In the genomic region with DNA sequence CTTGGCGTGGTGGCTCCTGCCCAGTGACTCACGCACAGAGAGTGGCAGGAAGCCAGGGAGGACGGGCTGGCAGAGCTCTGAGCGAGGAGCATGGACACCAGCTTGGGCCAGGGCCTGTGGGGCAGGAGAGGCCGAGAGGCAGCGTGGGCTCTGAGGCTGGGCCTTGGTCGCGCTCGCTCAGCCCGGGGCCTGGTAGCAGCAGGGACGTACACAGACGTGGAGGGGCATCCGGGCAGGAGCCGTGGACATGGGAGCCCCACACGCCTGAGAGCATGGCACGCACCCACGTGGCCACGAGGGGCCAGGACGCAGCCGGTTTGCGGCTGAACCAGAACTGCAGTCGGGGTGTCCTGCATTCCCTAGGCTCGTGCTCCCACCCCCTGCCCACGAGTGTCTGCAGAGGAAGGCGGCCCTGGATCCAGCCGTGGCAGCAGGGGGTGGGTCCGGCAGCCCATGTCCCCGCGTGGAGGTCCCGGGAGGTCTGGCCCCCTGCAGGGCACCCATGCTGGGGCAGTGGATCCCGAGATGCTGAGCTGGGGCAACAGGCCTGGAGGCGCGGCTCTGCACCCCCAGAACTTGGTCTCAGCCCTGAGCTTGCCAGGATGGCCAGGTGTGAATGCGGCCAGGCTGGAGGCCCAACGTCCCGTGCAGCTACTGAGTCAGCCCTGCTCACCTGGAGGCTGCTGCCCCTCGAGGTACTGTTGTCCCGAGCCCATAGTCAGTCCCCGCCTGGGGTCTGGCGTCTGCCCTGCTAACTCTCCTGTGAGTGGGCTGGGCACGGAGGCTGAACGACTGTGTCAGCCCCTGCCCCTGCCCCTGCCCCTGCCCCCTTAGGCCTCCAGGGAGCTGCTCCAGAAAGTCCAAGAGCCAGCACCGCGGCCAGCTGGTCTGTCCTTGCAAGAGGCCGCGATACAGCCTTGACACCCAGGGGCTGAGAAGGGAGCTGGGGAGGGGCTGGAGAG, we compare ENCODE assay signal across 10 cellular contexts.
A peak's percentile ranks its signal among the peaks of the same experiment; 100 is the strongest.
DNase-seq lines count a peak whose midpoint lies in the region; ATAC-seq and TF ChIP-seq lines count a peak whose summit lies in the region.
"Had no signal": no experiment of that assay in that cellular context is flagged by ENCODE, and none has a peak within 500 bp of the region (broad histone marks: within the 10 kb centered on the region; RNA-seq: fewer than 3 reads in every experiment).

No MANE protein-coding gene starts in this region.

- no peak overlapping the region for H3K4me3 ChIP-seq in BE2C (ENCODE audit: low read depth, low read length)

- TF ChIP-seq CTCF in BE2C (IDR thresholded peaks at IDR 0.05; ENCODE audit: low read depth, low read length) (no peak), omental fat pad (IDR thresholded peaks at IDR 0.05) (no peak)

- no peaks in the 10 kb centered on the region for H3K36me3 ChIP-seq in BE2C

- ATAC-seq in esophagus mucosa (peak; percentile 72), omental fat pad (ENCODE audit: low FRiP score) (peak; percentile 59), GM19324 (IDR thresholded peaks at IDR 0.05; ENCODE audit: low FRiP score, unreplicated experiment) (no peak), HG03045 (IDR thresholded peaks at IDR 0.05; ENCODE audit: unreplicated experiment) (no peak), HG02642 (IDR thresholded peaks at IDR 0.05; ENCODE audit: poor library complexity, unreplicated experiment) (no peak), GM21447 (IDR thresholded peaks at IDR 0.05; ENCODE audit: unreplicated experiment) (no peak)

- no peaks in the 10 kb centered on the region for H3K27me3 ChIP-seq in BE2C

- no peaks in the 10 kb centered on the region for H3K4me1 ChIP-seq in BE2C

- DNase-seq in BE2C (peak; percentile 15), LoVo (ENCODE audit: low spot score) (peak; percentile 17), omental fat pad (ENCODE audit: low spot score) (no peak)
- DNase-seq: activated naive CD8-positive, alpha-beta T cell treated with anti-CD3 and anti-CD28 coated beads for 36 hours; NCI-H1092 treated with DMSO at 0.1 percent for 48 hours had no signal

- no peaks in the 10 kb centered on the region for H3K9me3 ChIP-seq in BE2C

Comparison
In these comparisons a context has a peak if more than half of its experiments do, and no peak if none do; other contexts are left out.
1. ATAC-seq: peak in esophagus mucosa (single experiment) and omental fat pad (single experiment); none in GM19324 (single experiment), HG03045 (single experiment), HG02642 (single experiment) and GM21447 (single experiment).